Comparison of ENCODE assay signal across 2 cellular contexts in the genomic region with DNA sequence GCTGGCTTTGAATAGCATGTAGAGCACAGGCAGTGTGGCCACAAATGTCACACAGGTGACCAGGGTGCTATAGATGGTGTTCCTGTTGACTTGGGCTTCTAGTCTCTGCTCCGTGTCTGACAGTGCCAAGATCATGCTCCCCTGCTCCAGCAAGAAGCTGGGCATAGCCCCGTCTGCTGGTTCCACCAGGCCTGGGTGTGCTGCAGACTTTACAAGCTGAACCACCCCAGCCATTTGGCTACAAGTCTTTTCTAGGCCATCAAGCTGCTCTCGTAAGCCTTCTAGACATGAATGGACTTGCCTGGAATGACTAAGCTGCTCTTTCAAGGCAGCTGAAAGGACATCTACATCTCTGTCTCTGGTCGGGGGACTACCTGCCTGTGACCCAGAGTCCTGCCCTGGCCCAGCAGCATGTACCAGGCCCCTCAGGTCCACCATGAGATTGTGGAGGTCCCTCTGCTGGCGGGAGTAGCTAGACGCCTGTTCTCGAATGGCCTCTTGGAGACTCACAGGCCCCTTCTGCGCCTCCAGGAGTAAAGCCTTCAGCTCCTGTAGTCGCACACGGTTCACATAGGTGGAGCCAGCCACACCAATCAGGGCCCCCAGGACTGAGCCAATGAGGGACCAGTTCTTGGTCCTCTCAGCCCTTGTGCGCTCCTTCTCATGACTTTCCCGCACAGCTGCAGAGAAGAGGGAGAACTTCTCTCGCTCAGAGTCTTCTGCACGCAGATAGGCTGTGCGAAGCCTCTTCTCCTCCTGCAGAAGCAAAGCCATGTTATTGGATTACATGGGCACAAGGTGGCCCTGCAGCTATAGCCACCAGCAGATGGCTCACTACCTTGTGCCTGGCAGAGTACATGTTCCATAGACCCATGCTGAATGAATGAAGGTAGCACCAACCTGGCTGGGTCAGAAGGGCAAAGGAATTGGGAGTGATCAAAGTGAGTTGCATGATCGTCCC.
TF ChIP-seq lines count a peak whose summit lies in the region.

No MANE protein-coding gene starts in this region.

TF ChIP-seq in SK-N-SH, 30 proteins besides CTCF, POLR2A, EP300 and RAD21:
- TF ChIP-seq NFIC (IDR thresholded peaks at IDR 0.05; ENCODE audit: borderline replicate concordance) (no peak), GATA2 (CRISPR knock-in tag; IDR thresholded peaks at IDR 0.05) (no peak), REST (IDR thresholded peaks at IDR 0.05; ENCODE audit: low read depth, low read length) (no peak), POLR2AphosphoS5 (IDR thresholded peaks at IDR 0.05; ENCODE audit: low read depth, low read length) (no peak), TAF1 (IDR thresholded peaks at IDR 0.05; ENCODE audit: borderline replicate concordance, low read depth, low read length) (no peak), GABPA (IDR thresholded peaks at IDR 0.05; ENCODE audit: low read depth) (no peak), RFX5 (IDR thresholded peaks at IDR 0.05; ENCODE audit: low read length) (no peak), RXRA (IDR thresholded peaks at IDR 0.05; ENCODE audit: borderline replicate concordance, low read depth) (no peak), CHD2 (IDR thresholded peaks at IDR 0.05; ENCODE audit: low read length, partially characterized antibody) (no peak), MEF2A (IDR thresholded peaks at IDR 0.05; ENCODE audit: borderline replicate concordance, low read depth) (no peak), PBX3 (IDR thresholded peaks at IDR 0.05) (no peak), FOXJ3 (CRISPR knock-in tag; IDR thresholded peaks at IDR 0.05) (no peak), MAX (IDR thresholded peaks at IDR 0.05; ENCODE audit: low read depth) (no peak), SMC3 (IDR thresholded peaks at IDR 0.05; ENCODE audit: low read depth, low read length) (no peak), MXI1 (IDR thresholded peaks at IDR 0.05; ENCODE audit: low read depth, low read length) (no peak)
- TF ChIP-seq, protein P1, sequence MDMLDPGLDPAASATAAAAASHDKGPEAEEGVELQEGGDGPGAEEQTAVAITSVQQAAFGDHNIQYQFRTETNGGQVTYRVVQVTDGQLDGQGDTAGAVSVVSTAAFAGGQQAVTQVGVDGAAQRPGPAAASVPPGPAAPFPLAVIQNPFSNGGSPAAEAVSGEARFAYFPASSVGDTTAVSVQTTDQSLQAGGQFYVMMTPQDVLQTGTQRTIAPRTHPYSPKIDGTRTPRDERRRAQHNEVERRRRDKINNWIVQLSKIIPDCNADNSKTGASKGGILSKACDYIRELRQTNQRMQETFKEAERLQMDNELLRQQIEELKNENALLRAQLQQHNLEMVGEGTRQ (IDR thresholded peaks at IDR 0.05; ENCODE audit: borderline replicate concordance, low read depth, low read length), result no peak

TF ChIP-seq in SK-N-SH treated with all-trans-retinoic acid at 6 μM for 48 hours, 23 proteins besides CTCF, POLR2A, EP300 and RAD21:
- no peak for TF ChIP-seq ISL1 (CRISPR knock-in tag; IDR thresholded peaks at IDR 0.05)
- TF ChIP-seq BACH2 (CRISPR knock-in tag; IDR thresholded peaks at IDR 0.05; ENCODE audit: borderline replicate concordance), result no peak
- no peak for TF ChIP-seq TSHZ2 (CRISPR knock-in tag; IDR thresholded peaks at IDR 0.05)
- TF ChIP-seq, protein P2, sequence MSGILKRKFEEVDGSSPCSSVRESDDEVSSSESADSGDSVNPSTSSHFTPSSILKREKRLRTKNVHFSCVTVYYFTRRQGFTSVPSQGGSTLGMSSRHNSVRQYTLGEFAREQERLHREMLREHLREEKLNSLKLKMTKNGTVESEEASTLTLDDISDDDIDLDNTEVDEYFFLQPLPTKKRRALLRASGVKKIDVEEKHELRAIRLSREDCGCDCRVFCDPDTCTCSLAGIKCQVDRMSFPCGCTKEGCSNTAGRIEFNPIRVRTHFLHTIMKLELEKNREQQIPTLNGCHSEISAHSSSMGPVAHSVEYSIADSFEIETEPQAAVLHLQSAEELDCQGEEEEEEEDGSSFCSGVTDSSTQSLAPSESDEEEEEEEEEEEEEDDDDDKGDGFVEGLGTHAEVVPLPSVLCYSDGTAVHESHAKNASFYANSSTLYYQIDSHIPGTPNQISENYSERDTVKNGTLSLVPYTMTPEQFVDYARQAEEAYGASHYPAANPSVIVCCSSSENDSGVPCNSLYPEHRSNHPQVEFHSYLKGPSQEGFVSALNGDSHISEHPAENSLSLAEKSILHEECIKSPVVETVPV (CRISPR knock-in tag; IDR thresholded peaks at IDR 0.05), result no peak
- TF ChIP-seq ZNF8 (CRISPR knock-in tag; IDR thresholded peaks at IDR 0.05), result no peak
- TF ChIP-seq PPARA (CRISPR knock-in tag; IDR thresholded peaks at IDR 0.05; ENCODE audit: borderline replicate concordance), result no peak
- TF ChIP-seq, protein P3, sequence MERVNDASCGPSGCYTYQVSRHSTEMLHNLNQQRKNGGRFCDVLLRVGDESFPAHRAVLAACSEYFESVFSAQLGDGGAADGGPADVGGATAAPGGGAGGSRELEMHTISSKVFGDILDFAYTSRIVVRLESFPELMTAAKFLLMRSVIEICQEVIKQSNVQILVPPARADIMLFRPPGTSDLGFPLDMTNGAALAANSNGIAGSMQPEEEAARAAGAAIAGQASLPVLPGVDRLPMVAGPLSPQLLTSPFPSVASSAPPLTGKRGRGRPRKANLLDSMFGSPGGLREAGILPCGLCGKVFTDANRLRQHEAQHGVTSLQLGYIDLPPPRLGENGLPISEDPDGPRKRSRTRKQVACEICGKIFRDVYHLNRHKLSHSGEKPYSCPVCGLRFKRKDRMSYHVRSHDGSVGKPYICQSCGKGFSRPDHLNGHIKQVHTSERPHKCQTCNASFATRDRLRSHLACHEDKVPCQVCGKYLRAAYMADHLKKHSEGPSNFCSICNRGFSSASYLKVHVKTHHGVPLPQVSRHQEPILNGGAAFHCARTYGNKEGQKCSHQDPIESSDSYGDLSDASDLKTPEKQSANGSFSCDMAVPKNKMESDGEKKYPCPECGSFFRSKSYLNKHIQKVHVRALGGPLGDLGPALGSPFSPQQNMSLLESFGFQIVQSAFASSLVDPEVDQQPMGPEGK (CRISPR knock-in tag; IDR thresholded peaks at IDR 0.05; ENCODE audit: borderline replicate concordance), result no peak
- TF ChIP-seq, protein P4, sequence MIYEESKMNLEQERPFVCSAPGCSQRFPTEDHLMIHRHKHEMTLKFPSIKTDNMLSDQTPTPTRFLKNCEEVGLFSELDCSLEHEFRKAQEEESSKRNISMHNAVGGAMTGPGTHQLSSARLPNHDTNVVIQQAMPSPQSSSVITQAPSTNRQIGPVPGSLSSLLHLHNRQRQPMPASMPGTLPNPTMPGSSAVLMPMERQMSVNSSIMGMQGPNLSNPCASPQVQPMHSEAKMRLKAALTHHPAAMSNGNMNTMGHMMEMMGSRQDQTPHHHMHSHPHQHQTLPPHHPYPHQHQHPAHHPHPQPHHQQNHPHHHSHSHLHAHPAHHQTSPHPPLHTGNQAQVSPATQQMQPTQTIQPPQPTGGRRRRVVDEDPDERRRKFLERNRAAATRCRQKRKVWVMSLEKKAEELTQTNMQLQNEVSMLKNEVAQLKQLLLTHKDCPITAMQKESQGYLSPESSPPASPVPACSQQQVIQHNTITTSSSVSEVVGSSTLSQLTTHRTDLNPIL (CRISPR knock-in tag; IDR thresholded peaks at IDR 0.05; ENCODE audit: low read depth), result no peak
- TF ChIP-seq TCF4 (CRISPR knock-in tag; IDR thresholded peaks at IDR 0.05; ENCODE audit: borderline replicate concordance), result no peak
- no peak for TF ChIP-seq GLIS3 (CRISPR knock-in tag; IDR thresholded peaks at IDR 0.05)
- no peak for TF ChIP-seq ARNTL (CRISPR knock-in tag; IDR thresholded peaks at IDR 0.05; ENCODE audit: borderline replicate concordance, low read depth)
- TF ChIP-seq ZFP3 (CRISPR knock-in tag; IDR thresholded peaks at IDR 0.05), result no peak
- no peak for TF ChIP-seq CSDC2 (CRISPR knock-in tag; IDR thresholded peaks at IDR 0.05)
- no peak for TF ChIP-seq ZNF565 (CRISPR knock-in tag; conservative IDR thresholded peaks at IDR 0.05; ENCODE audit: low read depth)
- TF ChIP-seq ZFP30 (CRISPR knock-in tag; IDR thresholded peaks at IDR 0.05), result no peak
- TF ChIP-seq, protein P5, sequence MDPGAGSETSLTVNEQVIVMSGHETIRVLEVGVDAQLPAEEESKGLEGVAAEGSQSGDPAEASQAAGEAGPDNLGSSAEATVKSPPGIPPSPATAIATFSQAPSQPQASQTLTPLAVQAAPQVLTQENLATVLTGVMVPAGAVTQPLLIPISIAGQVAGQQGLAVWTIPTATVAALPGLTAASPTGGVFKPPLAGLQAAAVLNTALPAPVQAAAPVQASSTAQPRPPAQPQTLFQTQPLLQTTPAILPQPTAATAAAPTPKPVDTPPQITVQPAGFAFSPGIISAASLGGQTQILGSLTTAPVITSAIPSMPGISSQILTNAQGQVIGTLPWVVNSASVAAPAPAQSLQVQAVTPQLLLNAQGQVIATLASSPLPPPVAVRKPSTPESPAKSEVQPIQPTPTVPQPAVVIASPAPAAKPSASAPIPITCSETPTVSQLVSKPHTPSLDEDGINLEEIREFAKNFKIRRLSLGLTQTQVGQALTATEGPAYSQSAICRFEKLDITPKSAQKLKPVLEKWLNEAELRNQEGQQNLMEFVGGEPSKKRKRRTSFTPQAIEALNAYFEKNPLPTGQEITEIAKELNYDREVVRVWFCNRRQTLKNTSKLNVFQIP (CRISPR knock-in tag; IDR thresholded peaks at IDR 0.05; ENCODE audit: borderline replicate concordance, low read depth), result no peak
- no peak for TF ChIP-seq OSR1 (CRISPR knock-in tag; IDR thresholded peaks at IDR 0.05)
- TF ChIP-seq TOX (CRISPR knock-in tag; IDR thresholded peaks at IDR 0.05; ENCODE audit: borderline replicate concordance), result no peak
- TF ChIP-seq RARB (CRISPR knock-in tag; IDR thresholded peaks at IDR 0.05), result no peak
